In the genomic region with DNA sequence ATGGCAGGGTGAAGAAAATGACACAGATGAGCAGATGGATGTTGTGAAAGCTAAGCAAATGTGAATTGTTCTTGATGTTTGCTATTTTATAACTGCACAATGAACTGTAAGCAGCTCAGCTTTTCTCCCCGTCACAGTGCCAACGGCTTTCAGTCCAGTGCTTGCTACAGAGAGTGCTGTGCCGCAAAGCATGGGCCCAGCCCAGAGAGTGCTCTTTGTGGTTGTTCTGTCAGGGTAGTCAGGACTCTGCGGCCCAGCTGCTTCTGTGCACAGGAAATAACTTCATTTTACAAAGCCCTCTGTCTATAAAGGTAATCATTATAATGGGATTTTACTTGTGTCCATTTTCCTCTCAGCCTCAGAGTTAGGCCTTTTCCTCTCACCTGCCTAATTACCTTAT, we compare ENCODE assay signal across 13 cellular contexts. TPM values are rescaled to one million over a fixed set of nuclear protein-coding genes. Genes with fewer than 3 reads are reported as not detected.
A peak's percentile ranks its signal among the peaks of the same experiment; 100 is the strongest.
DNase-seq lines count a peak whose midpoint lies in the region; ATAC-seq and TF ChIP-seq lines count a peak whose summit lies in the region.
"Had no signal": no experiment of that assay in that cellular context is flagged by ENCODE, and none has a peak within 500 bp of the region (broad histone marks: within the 10 kb centered on the region; RNA-seq: fewer than 3 reads in every experiment).

No MANE protein-coding gene starts in this region.

- no peaks in the 10 kb centered on the region for H3K9me3 Mint-ChIP-seq in Calu3 (ENCODE audit: low read depth, unreplicated experiment)
- H3K9me3 Mint-ChIP-seq: stimulated activated naive B cell treated with anti-CD40 and anti-IgM and Interleukin-4, amounts not matched to agents 10 μg/mL and 1 μg/mL and 100 μg/mL, for 72 hours had no signal

- no peak overlapping the region for H3K27ac Mint-ChIP-seq in Calu3 (ENCODE audit: unreplicated experiment)
- H3K27ac Mint-ChIP-seq: stimulated activated naive B cell treated with anti-CD40 and anti-IgM and Interleukin-4, amounts not matched to agents 10 μg/mL and 1 μg/mL and 100 μg/mL, for 72 hours had no signal

- H3K36me3 Mint-ChIP-seq in Calu3 (ENCODE audit: insufficient read depth, unreplicated experiment), result peaks cover 7% of the 10 kb centered on the region

- intact Hi-C loops in upper lobe of right lung (cut with DNase I) (no loop called here), Calu3 (cut with micrococcal nuclease; ENCODE audit: unreplicated experiment) (no loop called here), sigmoid colon (cut with DNase I) (no loop called here)

- WGBS in sigmoid colon, 2 donors, result 30 to 83% methylated on average over 4 of the region's 4 CpGs

- H3K9me3 ChIP-seq in upper lobe of right lung (no peaks in the 10 kb centered on the region), sigmoid colon (no peaks in the 10 kb centered on the region)
- H3K9me3 ChIP-seq: gastrocnemius medialis, psoas muscle had no signal

- H3K27me3 Mint-ChIP-seq in Calu3 (ENCODE audit: unreplicated experiment), result no peaks in the 10 kb centered on the region

- no TSS peak for BruUV-seq in Calu3 (replicated peaks; lab: Mats Ljungman, UMichigan)

- no peak for TF ChIP-seq POLR2A in sigmoid colon (IDR thresholded peaks at IDR 0.05)

- DNase-seq in activated T-cell treated with anti-CD3 and anti-CD28 coated beads for 1 hour (ENCODE audit: low read depth) (peak; percentile 31), activated T-cell treated with anti-CD3 and anti-CD28 coated beads for 4 hours (no peak), activated gamma-delta T cell treated with Interleukin-2 at 50 U/mL for 16 hours (peak; percentile 51), upper lobe of right lung (no peak), Calu3 (no peak), sigmoid colon (no peak)
- DNase-seq: gastrocnemius medialis; NCI-H187; psoas muscle; stimulated activated naive B cell treated with anti-CD40 and anti-IgM and Interleukin-4, amounts not matched to agents 10 μg/mL and 1 μg/mL and 100 μg/mL, for 72 hours had no signal

- peaks cover 26% of the 10 kb centered on the region for H3K4me1 ChIP-seq in upper lobe of right lung
- H3K4me1 ChIP-seq in sigmoid colon, result peaks cover 0 to 3% (median 0%) of the 10 kb centered on the region in 4 donors
- H3K4me1 ChIP-seq: psoas muscle had no signal

- H3K36me3 ChIP-seq in upper lobe of right lung, result no peaks in the 10 kb centered on the region
- peaks cover 0 to 3% (median 0%) of the 10 kb centered on the region in 4 donors for H3K36me3 ChIP-seq in sigmoid colon
- H3K36me3 ChIP-seq: gastrocnemius medialis had no signal

- TF ChIP-seq CTCF in upper lobe of right lung (IDR thresholded peaks at IDR 0.05) (no peak), Calu3 (IDR thresholded peaks at IDR 0.05; ENCODE audit: unreplicated experiment) (no peak), sigmoid colon (IDR thresholded peaks at IDR 0.05) (no peak)

- TF ChIP-seq EP300 in sigmoid colon (IDR thresholded peaks at IDR 0.05), result no peak

- H3K27ac ChIP-seq in skin epidermis, result peak overlapping the region in 12 of 21 experiments; percentile 2 to 90 (median 48)
- peak overlapping the region; percentile 68 for H3K27ac ChIP-seq in upper lobe of right lung
- no peak overlapping the region for H3K27ac ChIP-seq in sigmoid colon
- H3K27ac ChIP-seq: gastrocnemius medialis, psoas muscle had no signal

- CTCF ChIA-PET in Calu3 (lab: Charles Lee), result no interaction called here

- no peaks in the 10 kb centered on the region for H3K27me3 ChIP-seq in upper lobe of right lung
- no peaks in the 10 kb centered on the region for H3K27me3 ChIP-seq in sigmoid colon
- H3K27me3 ChIP-seq: gastrocnemius medialis had no signal

- ATAC-seq in upper lobe of right lung (peak; percentile 25), HG02981 (IDR thresholded peaks at IDR 0.05; ENCODE audit: unreplicated experiment) (no peak)
- ATAC-seq: gastrocnemius medialis, psoas muscle had no signal

- H3K4me3 Mint-ChIP-seq in Calu3 (ENCODE audit: low read depth, unreplicated experiment), result no peak overlapping the region
- H3K4me3 Mint-ChIP-seq: stimulated activated naive B cell treated with anti-CD40 and anti-IgM and Interleukin-4, amounts not matched to agents 10 μg/mL and 1 μg/mL and 100 μg/mL, for 72 hours had no signal

- no peak overlapping the region for H3K4me3 ChIP-seq in skin epidermis
- H3K4me3 ChIP-seq in upper lobe of right lung, result no peak overlapping the region
- no peak overlapping the region for H3K4me3 ChIP-seq in sigmoid colon
- H3K4me3 ChIP-seq: gastrocnemius medialis, psoas muscle had no signal

- peaks cover 17% of the 10 kb centered on the region for H3K4me1 Mint-ChIP-seq in Calu3 (ENCODE audit: low read depth, unreplicated experiment)

RNA-seq across cellular contexts. Expression of gene CDRT15, which starts 39.1 kb away (rescaled TPM):
- not detected for total RNA-seq in upper lobe of right lung
- total RNA-seq in Calu3 (2022), result not detected in 2 replicates
- not detected for total RNA-seq in sigmoid colon
- not detected for polyA plus RNA-seq in sigmoid colon
- total RNA-seq: gastrocnemius medialis, lower leg skin, psoas muscle had no signal
- polyA plus RNA-seq: psoas muscle had no signal

Comparison
In these comparisons a context has a peak if more than half of its experiments do, and no peak if none do; other contexts are left out.
1. DNase-seq: peak in activated T-cell treated with anti-CD3 and anti-CD28 coated beads for 1 hour (single experiment) and activated gamma-delta T cell treated with Interleukin-2 at 50 U/mL for 16 hours (single experiment); none in activated T-cell treated with anti-CD3 and anti-CD28 coated beads for 4 hours (single experiment), upper lobe of right lung (single experiment), Calu3 (single experiment) and sigmoid colon (single experiment).
2. H3K27ac ChIP-seq: peak in skin epidermis (12 of 21) and upper lobe of right lung (single experiment); none in sigmoid colon (0 of 4).